Comparison of ENCODE assay signal across 6 cellular contexts in the genomic region with DNA sequence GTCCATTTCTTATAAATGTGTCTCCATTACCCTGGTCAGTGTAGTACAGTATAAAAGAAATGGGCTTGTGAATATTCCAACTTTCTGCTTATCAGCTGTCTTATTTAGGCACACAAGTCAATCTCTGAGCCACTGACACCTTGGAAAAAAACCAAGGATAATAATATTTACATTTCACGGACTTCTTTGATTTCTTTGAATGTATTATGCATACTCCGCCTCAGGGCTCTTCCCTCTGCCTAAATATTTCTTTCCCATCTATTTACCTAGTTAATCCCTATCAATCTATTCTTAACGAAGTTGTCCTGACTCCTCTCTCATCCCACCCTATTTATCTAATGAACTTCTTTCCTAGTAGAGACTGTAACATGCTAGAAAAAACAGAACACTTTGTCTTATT.
"Had no signal": no experiment of that assay in that cellular context is flagged by ENCODE, and none has a peak within 500 bp of the region (broad histone marks: within the 10 kb centered on the region; RNA-seq: fewer than 3 reads in every experiment).

No MANE protein-coding gene starts in this region.

- DNase-seq: IMR-90, KBM-7, KG1 had no signal

- H3K4me3 ChIP-seq: K562 had no signal

- FAIRE-seq: HepG2, HTR-8/SVneo, K562 had no signal
